11 cellular contexts compared by ENCODE assay signal in genomic region chr2:41720298-41720697, GRCh38.
DNase-seq lines count a peak whose midpoint lies in the region; ATAC-seq, FAIRE-seq and TF ChIP-seq lines count a peak whose summit lies in the region.
"Had no signal": no experiment of that assay in that cellular context is flagged by ENCODE, and none has a peak within 500 bp of the region (broad histone marks: within the 10 kb centered on the region; RNA-seq: fewer than 3 reads in every experiment).

No MANE protein-coding gene starts in this region.

- H3K4me2 ChIP-seq in Loucy (ENCODE audit: low read depth, low read length, poor library complexity, severe bottlenecking): peak overlapping the region; percentile 62

- H2AFZ ChIP-seq in Loucy (ENCODE audit: low read length): peak overlapping the region; percentile 89

- CTCF ChIA-PET in activated CD4-positive, alpha-beta T cell treated with anti-CD3 and anti-CD28 coated beads, Interleukin-2, amount 10 ng/mL, durations not matched to agents 7 days and 5 days (lab: Charles Lee): interaction anchor here (1.0 to 1.6 kb wide), 2 partner anchors 12 to 794 kb away, joined by 3 to 4 read pairs; no protein-coding TSS in a partner anchor
- CTCF ChIA-PET in naive thymus-derived CD4-positive, alpha-beta T cell (lab: Charles Lee): no interaction called here
- CTCF ChIA-PET in Caco-2 (lab: Charles Lee): no interaction called here

- H3K4me1 ChIP-seq in Loucy (ENCODE audit: insufficient read depth, low read length, poor library complexity, severe bottlenecking): peaks cover 8% of the 10 kb centered on the region
- no peaks in the 10 kb centered on the region for H3K4me1 ChIP-seq in small intestine (ENCODE audit: control insufficient read depth in 2 of 2, insufficient read depth in 1 of 2, low read depth in 1 of 2, low read length in 1 of 2)
- H3K4me1 ChIP-seq in naive thymus-derived CD4-positive, alpha-beta T cell (ENCODE audit: control insufficient read depth in 2 of 2, insufficient read depth in 2 of 2, low read length in 2 of 2): no peaks in the 10 kb centered on the region
- no peaks in the 10 kb centered on the region for H3K4me1 ChIP-seq in Caco-2

- FAIRE-seq in small intestine (lab: Jason Lieb, UNC): peak; percentile 70

- 2 to 21% (median 8%) methylated on average over 1 of the region's 1 CpG for WGBS in small intestine, 3 donors

- no peaks in the 10 kb centered on the region for H3K79me2 ChIP-seq in Loucy (ENCODE audit: insufficient read depth, low read length)

- no peaks in the 10 kb centered on the region for H3K36me3 Mint-ChIP-seq in activated CD4-positive, alpha-beta T cell treated with anti-CD3 and anti-CD28 coated beads, Interleukin-2, amount 10 ng/mL, durations not matched to agents 7 days and 5 days (ENCODE audit: low read depth)
- no peaks in the 10 kb centered on the region for H3K36me3 Mint-ChIP-seq in naive thymus-derived CD4-positive, alpha-beta T cell
- no peaks in the 10 kb centered on the region for H3K36me3 Mint-ChIP-seq in Caco-2 (ENCODE audit: insufficient read depth, unreplicated experiment)

- H3K27ac Mint-ChIP-seq in activated CD4-positive, alpha-beta T cell treated with anti-CD3 and anti-CD28 coated beads, Interleukin-2, amount 10 ng/mL, durations not matched to agents 7 days and 5 days: peak overlapping the region; percentile 16
- H3K27ac Mint-ChIP-seq in naive thymus-derived CD4-positive, alpha-beta T cell: no peak overlapping the region
- no peak overlapping the region for H3K27ac Mint-ChIP-seq in Caco-2 (ENCODE audit: unreplicated experiment)

- no peak for DNase-seq in activated CD4-positive, alpha-beta T cell treated with anti-CD3 and anti-CD28 coated beads, Interleukin-2, amount 10 ng/mL, durations not matched to agents 7 days and 5 days
- no peak for DNase-seq in activated CD4-positive, alpha-beta T cell treated with anti-CD3 and anti-CD28 coated beads, Interleukin-2, amount 50 U/mL, for 1 hour
- DNase-seq in small intestine (peak; percentile 12), HuH-7 (ENCODE audit: low spot score) (no peak), Caco-2 (no peak)
- no peak for DNase-seq in naive thymus-derived CD4-positive, alpha-beta T cell
- DNase-seq: activated CD4-positive, alpha-beta T cell treated with anti-CD3 and anti-CD28 coated beads for 1 hour; NCI-H2171 treated with DMSO at 0.1 percent for 48 hours had no signal

- ATAC-seq in HG02759 (IDR thresholded peaks at IDR 0.05; ENCODE audit: unreplicated experiment): peak; percentile 59
- no peak for ATAC-seq in naive thymus-derived CD4-positive, alpha-beta T cell

- H3K27me3 Mint-ChIP-seq in activated CD4-positive, alpha-beta T cell treated with anti-CD3 and anti-CD28 coated beads, Interleukin-2, amount 10 ng/mL, durations not matched to agents 7 days and 5 days: no peaks in the 10 kb centered on the region
- H3K27me3 Mint-ChIP-seq in naive thymus-derived CD4-positive, alpha-beta T cell: peaks cover 0 to 3% (median 0%) of the 10 kb centered on the region in 5 donors
- H3K27me3 Mint-ChIP-seq in Caco-2 (ENCODE audit: insufficient read depth, unreplicated experiment): peaks cover 10% of the 10 kb centered on the region
- H3K27me3 Mint-ChIP-seq: central memory CD8-positive, alpha-beta T cell had no signal

- TF ChIP-seq CTCF in Loucy (conservative IDR thresholded peaks at IDR 0.05; ENCODE audit: low read length): no peak
- TF ChIP-seq CTCF in Caco-2 (IDR thresholded peaks at IDR 0.05; ENCODE audit: insufficient read depth in 1 of 2, low read depth in 1 of 2, low read length in 1 of 2, severe bottlenecking in 1 of 2, unreplicated experiment in 1 of 2): no peak

- no TSS peak for BruUV-seq in Caco-2 (replicated peaks; lab: Mats Ljungman, UMichigan)

- intact Hi-C loops in naive thymus-derived CD4-positive, alpha-beta T cell (cut with micrococcal nuclease): no loop called here
- intact Hi-C loops in Caco-2 (cut with micrococcal nuclease; ENCODE audit: unreplicated experiment): no loop called here

- no peak overlapping the region for H3K27ac ChIP-seq in small intestine (ENCODE audit: low read depth in 1 of 2, low read length in 1 of 2)
- no peak overlapping the region for H3K27ac ChIP-seq in naive thymus-derived CD4-positive, alpha-beta T cell (ENCODE audit: low read depth, low read length)

- H3K27me3 ChIP-seq in Loucy (ENCODE audit: insufficient read depth, low read length, poor library complexity, severe bottlenecking) (no peaks in the 10 kb centered on the region), small intestine (ENCODE audit: control insufficient read depth in 2 of 2, insufficient read depth in 2 of 2, low read length in 2 of 2) (no peaks in the 10 kb centered on the region), Caco-2 (replicated peaks; ENCODE audit: control insufficient read depth, insufficient read depth, low read length) (no peaks in the 10 kb centered on the region)
- H3K27me3 ChIP-seq in naive thymus-derived CD4-positive, alpha-beta T cell (ENCODE audit: control insufficient read depth in 2 of 2, insufficient read depth in 2 of 2, low read length in 2 of 2): no peaks in the 10 kb centered on the region

- H4K20me1 ChIP-seq in Loucy (ENCODE audit: insufficient read depth, low read length, poor library complexity, severe bottlenecking): no peaks in the 10 kb centered on the region

- peaks cover 20% of the 10 kb centered on the region for H3K4me1 Mint-ChIP-seq in activated CD4-positive, alpha-beta T cell treated with anti-CD3 and anti-CD28 coated beads, Interleukin-2, amount 10 ng/mL, durations not matched to agents 7 days and 5 days
- H3K4me1 Mint-ChIP-seq in naive thymus-derived CD4-positive, alpha-beta T cell: peaks cover 0 to 18% (median 5%) of the 10 kb centered on the region in 7 donors
- H3K4me1 Mint-ChIP-seq in Caco-2 (ENCODE audit: low read depth, unreplicated experiment): no peaks in the 10 kb centered on the region

- peak overlapping the region; percentile 48 for H3K4me3 ChIP-seq in Loucy (ENCODE audit: low read length, poor library complexity, severe bottlenecking)
- no peak overlapping the region for H3K4me3 ChIP-seq in small intestine (ENCODE audit: low read depth in 1 of 2, low read length in 2 of 2)
- H3K4me3 ChIP-seq in naive thymus-derived CD4-positive, alpha-beta T cell (ENCODE audit: low read length): no peak overlapping the region
- H3K4me3 ChIP-seq in Caco-2 (ENCODE audit: low read depth, low read length): no peak overlapping the region

- H3K9me3 ChIP-seq in Loucy (ENCODE audit: insufficient read depth, low read depth, low read length) (no peaks in the 10 kb centered on the region), small intestine (ENCODE audit: control insufficient read depth, low read depth) (no peaks in the 10 kb centered on the region), Caco-2 (no peaks in the 10 kb centered on the region)
- H3K9me3 ChIP-seq in naive thymus-derived CD4-positive, alpha-beta T cell (ENCODE audit: control insufficient read depth in 2 of 3, low read length in 3 of 3): no peaks in the 10 kb centered on the region

- H3K4me3 Mint-ChIP-seq in activated CD4-positive, alpha-beta T cell treated with anti-CD3 and anti-CD28 coated beads, Interleukin-2, amount 10 ng/mL, durations not matched to agents 7 days and 5 days: no peak overlapping the region
- H3K4me3 Mint-ChIP-seq in naive thymus-derived CD4-positive, alpha-beta T cell: no peak overlapping the region
- no peak overlapping the region for H3K4me3 Mint-ChIP-seq in Caco-2 (ENCODE audit: unreplicated experiment)
- H3K4me3 Mint-ChIP-seq: central memory CD8-positive, alpha-beta T cell had no signal

- no peaks in the 10 kb centered on the region for H3K9me2 ChIP-seq in Loucy (replicated peaks; ENCODE audit: low read depth, low read length)

- no peaks in the 10 kb centered on the region for H3F3A ChIP-seq in Loucy (ENCODE audit: low read depth)

- no peaks in the 10 kb centered on the region for H3K9me3 Mint-ChIP-seq in activated CD4-positive, alpha-beta T cell treated with anti-CD3 and anti-CD28 coated beads, Interleukin-2, amount 10 ng/mL, durations not matched to agents 7 days and 5 days
- H3K9me3 Mint-ChIP-seq in naive thymus-derived CD4-positive, alpha-beta T cell: no peaks in the 10 kb centered on the region
- no peaks in the 10 kb centered on the region for H3K9me3 Mint-ChIP-seq in Caco-2 (ENCODE audit: unreplicated experiment)
- H3K9me3 Mint-ChIP-seq: central memory CD8-positive, alpha-beta T cell had no signal

- H3K36me3 ChIP-seq in Loucy (ENCODE audit: insufficient read depth, low read length) (no peaks in the 10 kb centered on the region), small intestine (ENCODE audit: control insufficient read depth in 2 of 2, insufficient read depth in 2 of 2, low read length in 2 of 2) (no peaks in the 10 kb centered on the region), Caco-2 (ENCODE audit: control insufficient read depth, insufficient read depth, low read length) (no peaks in the 10 kb centered on the region)
- no peaks in the 10 kb centered on the region for H3K36me3 ChIP-seq in naive thymus-derived CD4-positive, alpha-beta T cell (ENCODE audit: control insufficient read depth in 2 of 3, insufficient read depth in 3 of 3, low read length in 3 of 3)

- POLR2A ChIA-PET in activated CD4-positive, alpha-beta T cell treated with anti-CD3 and anti-CD28 coated beads, Interleukin-2, amount 10 ng/mL, durations not matched to agents 7 days and 5 days (lab: Charles Lee): no interaction called here
- POLR2A ChIA-PET in naive thymus-derived CD4-positive, alpha-beta T cell (lab: Charles Lee): no interaction called here
- POLR2A ChIA-PET in Caco-2 (lab: Charles Lee): no interaction called here

- peak overlapping the region; percentile 33 for H3K9ac ChIP-seq in Loucy (ENCODE audit: low read depth, low read length, poor library complexity, severe bottlenecking)
